Comparison of ENCODE assay signal across 10 cellular contexts in the genomic region with DNA sequence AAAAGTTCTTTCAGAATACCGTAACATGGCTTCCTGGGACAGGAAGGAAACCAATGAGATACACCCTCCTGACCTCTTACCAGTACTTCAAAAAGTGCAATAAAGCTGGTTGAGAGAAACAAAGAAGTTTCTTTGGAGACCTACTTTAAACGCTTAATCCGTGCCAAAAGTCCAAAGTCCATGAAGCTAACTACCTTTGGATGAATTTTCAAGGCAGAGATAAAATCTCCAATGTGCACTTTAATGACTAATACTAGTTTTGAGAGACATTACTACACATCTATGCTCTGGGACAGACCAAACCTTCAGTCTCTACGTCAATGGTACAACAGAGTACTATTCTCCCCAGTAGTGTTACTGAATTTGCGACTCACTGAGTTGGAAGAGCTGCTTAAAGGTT. TPM values are rescaled to one million over a fixed set of nuclear protein-coding genes. Genes with fewer than 3 reads are reported as not detected.
DNase-seq lines count a peak whose midpoint lies in the region; ATAC-seq, FAIRE-seq and TF ChIP-seq lines count a peak whose summit lies in the region.
"Had no signal": no experiment of that assay in that cellular context is flagged by ENCODE, and none has a peak within 500 bp of the region (broad histone marks: within the 10 kb centered on the region; RNA-seq: fewer than 3 reads in every experiment).

No MANE protein-coding gene starts in this region.

- TF ChIP-seq CTCF in endothelial cell of umbilical vein (IDR thresholded peaks at IDR 0.05; ENCODE audit: extremely low read depth in 1 of 2, insufficient read depth in 1 of 2, low read depth in 1 of 2, low read length in 2 of 2) (no peak), esophagus muscularis mucosa (IDR thresholded peaks at IDR 0.05) (no peak)

- H3K4me3 Mint-ChIP-seq in CD4-positive, alpha-beta memory T cell, result peak overlapping the region; percentile 54 to 78 (median 65)
- H3K4me3 Mint-ChIP-seq in naive thymus-derived CD4-positive, alpha-beta T cell, result peak overlapping the region; percentile 3 to 79 (median 69)
- H3K4me3 Mint-ChIP-seq: mesothelial cell of epicardium had no signal

- ATAC-seq in naive thymus-derived CD4-positive, alpha-beta T cell, result peak; percentile 62
- ATAC-seq in HG02623 (IDR thresholded peaks at IDR 0.05; ENCODE audit: unreplicated experiment), result no peak

- WGBS in esophagus muscularis mucosa, result 63% methylated on average over 5 of the region's 5 CpGs

- H3K4me3 ChIP-seq in CD4-positive, alpha-beta memory T cell (ENCODE audit: low read length in 2 of 2), result peak overlapping the region in 1 of 2 donors; percentile 28
- H3K4me3 ChIP-seq in SK-N-MC, result peak overlapping the region; percentile 66
- peak overlapping the region in 1 of 3 experiments; percentile 6 for H3K4me3 ChIP-seq in endothelial cell of umbilical vein (replicated peaks in 1 of 3; ENCODE audit: insufficient read depth in 1 of 3, low read depth in 1 of 3, low read length in 3 of 3)
- H3K4me3 ChIP-seq in naive thymus-derived CD4-positive, alpha-beta T cell (ENCODE audit: low read length), result peak overlapping the region; percentile 3
- no peak overlapping the region for H3K4me3 ChIP-seq in esophagus muscularis mucosa
- H3K4me3 ChIP-seq: tibial artery had no signal

- H3K9ac ChIP-seq in SK-N-MC (ENCODE audit: insufficient read length) (peak overlapping the region; percentile 1), endothelial cell of umbilical vein (replicated peaks; ENCODE audit: extremely low read depth, insufficient read depth, low read length) (no peak overlapping the region)

- peak; percentile 46 for FAIRE-seq in endothelial cell of umbilical vein (lab: Jason Lieb, UNC)

- dilution Hi-C loops in endothelial cell of umbilical vein (cut with MboI; ENCODE audit: extremely low pct_ligation_motif_present, low sequenced_read_pairs), result no loop called here

- H3K79me2 ChIP-seq in endothelial cell of umbilical vein (ENCODE audit: control insufficient read depth, insufficient read depth, low read length), result peaks cover 48% of the 10 kb centered on the region

- POLR2A ChIA-PET in CD4-positive, alpha-beta memory T cell (lab: Charles Lee; ENCODE audit: partially characterized antibody), result interaction anchor here (1.0 to 2.4 kb wide), 5 partner anchors 12 to 45 kb away, joined by 3 to 8 read pairs (median 5); partner anchors contain the start of gene UBE2H
- POLR2A ChIA-PET in endothelial cell of umbilical vein (lab: Charles Lee), result interaction anchor here (0.9 kb wide), 1 partner anchor 9 kb away, joined by 3 read pairs; no protein-coding TSS in a partner anchor
- POLR2A ChIA-PET in naive thymus-derived CD4-positive, alpha-beta T cell (lab: Charles Lee), result interaction anchor here (0.7 to 1.6 kb wide), 6 partner anchors 9 to 43 kb away, joined by 3 to 9 read pairs (median 4); no protein-coding TSS in a partner anchor

- no peaks in the 10 kb centered on the region for H3K27me3 Mint-ChIP-seq in CD4-positive, alpha-beta memory T cell
- H3K27me3 Mint-ChIP-seq in naive thymus-derived CD4-positive, alpha-beta T cell, result no peaks in the 10 kb centered on the region

- intact Hi-C loops in CD4-positive, alpha-beta memory T cell (cut with micrococcal nuclease), result loop anchor here (1.0 kb wide), 1 partner anchor 43 kb away; no protein-coding TSS in a partner anchor
- intact Hi-C loops in endothelial cell of umbilical vein (cut with micrococcal nuclease), result loop anchor here (1.0 kb wide), 1 partner anchor 9 kb away; no protein-coding TSS in a partner anchor
- intact Hi-C loops in naive thymus-derived CD4-positive, alpha-beta T cell (cut with micrococcal nuclease), result loop anchor here in 1 of 2 donors (1.0 kb wide), 2 partner anchors 9 to 43 kb away; no protein-coding TSS in a partner anchor
- intact Hi-C loops in esophagus muscularis mucosa (cut with DNase I), result no loop called here

- H3K27ac ChIP-seq in CD4-positive, alpha-beta memory T cell (ENCODE audit: low read depth, low read length), result peak overlapping the region; percentile 28
- H3K27ac ChIP-seq in SK-N-MC, result peak overlapping the region; percentile 88
- peak overlapping the region; percentile 38 for H3K27ac ChIP-seq in endothelial cell of umbilical vein (ENCODE audit: insufficient read depth, low read depth, low read length)
- H3K27ac ChIP-seq in naive thymus-derived CD4-positive, alpha-beta T cell (ENCODE audit: low read depth, low read length), result peak overlapping the region; percentile 60
- H3K27ac ChIP-seq in esophagus muscularis mucosa (replicated peaks in 1 of 4), result peak overlapping the region in 1 of 4 donors; percentile 17
- H3K27ac ChIP-seq: tibial artery had no signal

- H3K9me3 ChIP-seq in CD4-positive, alpha-beta memory T cell (ENCODE audit: control insufficient read depth in 1 of 2, low read length in 2 of 2), result no peaks in the 10 kb centered on the region
- H3K9me3 ChIP-seq in SK-N-MC (ENCODE audit: low read depth, low read length), result no peaks in the 10 kb centered on the region
- no peaks in the 10 kb centered on the region for H3K9me3 ChIP-seq in endothelial cell of umbilical vein (replicated peaks; ENCODE audit: control insufficient read depth, insufficient read depth, low read length)
- H3K9me3 ChIP-seq in naive thymus-derived CD4-positive, alpha-beta T cell (ENCODE audit: control insufficient read depth in 2 of 3, low read length in 3 of 3), result no peaks in the 10 kb centered on the region
- no peaks in the 10 kb centered on the region for H3K9me3 ChIP-seq in esophagus muscularis mucosa
- H3K9me3 ChIP-seq: tibial artery had no signal

- DNase-seq in CD4-positive, alpha-beta memory T cell, result peak; percentile 23 to 54 (median 43)
- DNase-seq in SK-N-MC (ENCODE audit: low read depth, low spot score), result peak; percentile 97
- DNase-seq in endothelial cell of umbilical vein (ENCODE audit: low read depth, low spot score), result peak; percentile 66
- peak in 6 of 9 donors; percentile 18 to 59 (median 42) for DNase-seq in naive thymus-derived CD4-positive, alpha-beta T cell
- no peak for DNase-seq in GOT3 (lab: John Stamatoyannopoulos, UW)
- no peak for DNase-seq in esophagus muscularis mucosa (ENCODE audit: extremely low spot score)
- no peak for DNase-seq in stimulated activated CD4-positive, alpha-beta T cell treated with anti-CD3 and anti-CD28 coated beads, Interleukin-2, amount 100 ng/mL, for 24 hours
- DNase-seq: tibial artery had no signal

- BruUV-seq in endothelial cell of umbilical vein (replicated peaks; lab: Mats Ljungman, UMichigan), result no TSS peak

- CTCF ChIA-PET in CD4-positive, alpha-beta memory T cell (lab: Charles Lee; ENCODE audit: partially characterized antibody), result no interaction called here
- CTCF ChIA-PET in endothelial cell of umbilical vein (lab: Charles Lee), result interaction anchor here (1.0 to 1.9 kb wide), 2 partner anchors 10 to 102 kb away, joined by 3 to 8 read pairs; no protein-coding TSS in a partner anchor
- CTCF ChIA-PET in naive thymus-derived CD4-positive, alpha-beta T cell (lab: Charles Lee), result no interaction called here

- peaks cover 77% of the 10 kb centered on the region for H3K4me1 ChIP-seq in CD4-positive, alpha-beta memory T cell (ENCODE audit: insufficient read depth, low read length)
- H3K4me1 ChIP-seq in endothelial cell of umbilical vein (ENCODE audit: control insufficient read depth, extremely low read depth, insufficient read depth, low read length) (peaks cover 18% of the 10 kb centered on the region), esophagus muscularis mucosa (peaks cover 43 to 85% (median 54%) of the 10 kb centered on the region in 4 donors)
- peaks cover 27 to 74% of the 10 kb centered on the region in 2 donors for H3K4me1 ChIP-seq in naive thymus-derived CD4-positive, alpha-beta T cell (ENCODE audit: control insufficient read depth in 2 of 2, insufficient read depth in 2 of 2, low read length in 2 of 2)

- no peak for TF ChIP-seq POLR2A in endothelial cell of umbilical vein (IDR thresholded peaks at IDR 0.05; ENCODE audit: low read depth, low read length)
- no peak for TF ChIP-seq POLR2A in esophagus muscularis mucosa (IDR thresholded peaks at IDR 0.05; ENCODE audit: low read depth)

- H3K4me1 Mint-ChIP-seq in CD4-positive, alpha-beta memory T cell, result peaks cover 67 to 98% (median 83%) of the 10 kb centered on the region in 4 donors
- H3K4me1 Mint-ChIP-seq in naive thymus-derived CD4-positive, alpha-beta T cell, result peaks cover 26 to 100% (median 93%) of the 10 kb centered on the region in 7 donors

- no peaks in the 10 kb centered on the region for H3K36me3 ChIP-seq in CD4-positive, alpha-beta memory T cell (ENCODE audit: insufficient read depth, low read length)
- 0 out of 2 replicates have a peak, but pooled peaks cover 7% of the 10 kb centered on the region for H3K36me3 ChIP-seq in SK-N-MC (ENCODE audit: insufficient read depth, low read length)
- H3K36me3 ChIP-seq in endothelial cell of umbilical vein (ENCODE audit: control insufficient read depth in 2 of 2, extremely low read depth in 1 of 2, insufficient read depth in 2 of 2, low read length in 2 of 2), result peaks cover 0 to 2% of the 10 kb centered on the region in 2 experiments
- peaks cover 0 to 3% (median 0%) of the 10 kb centered on the region in 3 experiments for H3K36me3 ChIP-seq in naive thymus-derived CD4-positive, alpha-beta T cell (ENCODE audit: control insufficient read depth in 2 of 3, insufficient read depth in 3 of 3, low read length in 3 of 3)
- peaks cover 0 to 19% (median 12%) of the 10 kb centered on the region in 4 donors for H3K36me3 ChIP-seq in esophagus muscularis mucosa

- no peak overlapping the region for H2AFZ ChIP-seq in endothelial cell of umbilical vein (ENCODE audit: low read depth, low read length)

- peaks cover 0 to 4% (median 0%) of the 10 kb centered on the region in 8 donors for H3K9me3 Mint-ChIP-seq in CD4-positive, alpha-beta memory T cell
- H3K9me3 Mint-ChIP-seq in naive thymus-derived CD4-positive, alpha-beta T cell, result peaks cover 0 to 19% (median 5%) of the 10 kb centered on the region in 11 donors

- H3K27me3 ChIP-seq in CD4-positive, alpha-beta memory T cell (ENCODE audit: insufficient read depth, low read length), result no peaks in the 10 kb centered on the region
- H3K27me3 ChIP-seq in endothelial cell of umbilical vein (ENCODE audit: control insufficient read depth in 2 of 2, insufficient read depth in 2 of 2, low read length in 2 of 2) (no peaks in the 10 kb centered on the region), esophagus muscularis mucosa (no peaks in the 10 kb centered on the region)
- H3K27me3 ChIP-seq in naive thymus-derived CD4-positive, alpha-beta T cell (ENCODE audit: control insufficient read depth in 2 of 2, insufficient read depth in 2 of 2, low read length in 2 of 2), result no peaks in the 10 kb centered on the region
- H3K27me3 ChIP-seq: tibial artery had no signal

- no peaks in the 10 kb centered on the region for H3K9me1 ChIP-seq in endothelial cell of umbilical vein (replicated peaks; ENCODE audit: control insufficient read depth, extremely low read depth, insufficient read depth, low read length)

- no peak for TF ChIP-seq EP300 in esophagus muscularis mucosa (IDR thresholded peaks at IDR 0.05)

- H3K27ac Mint-ChIP-seq in CD4-positive, alpha-beta memory T cell, result peak overlapping the region; percentile 77 to 94 (median 88)
- H3K27ac Mint-ChIP-seq in naive thymus-derived CD4-positive, alpha-beta T cell, result peak overlapping the region; percentile 14 to 96 (median 91)

- peaks cover 34 to 66% of the 10 kb centered on the region in 2 donors for H3K36me3 Mint-ChIP-seq in CD4-positive, alpha-beta memory T cell
- H3K36me3 Mint-ChIP-seq in naive thymus-derived CD4-positive, alpha-beta T cell, result peaks cover 20 to 53% (median 50%) of the 10 kb centered on the region in 5 donors

- peaks cover 7% of the 10 kb centered on the region for H4K20me1 ChIP-seq in endothelial cell of umbilical vein (replicated peaks; ENCODE audit: control insufficient read depth, extremely low read depth, insufficient read depth, low read length)

- H3K4me2 ChIP-seq in endothelial cell of umbilical vein (ENCODE audit: insufficient read depth, low read length), result peak overlapping the region; percentile 69

RNA-seq across cellular contexts. Expression of gene UBE2H, which starts 46.1 kb away (rescaled TPM):
- 10 to 100 TPM; 42.6 to 43.8 TPM for total RNA-seq in CD4-positive, alpha-beta memory T cell
- 10 to 100 TPM; 45.8 to 56.6 TPM for polyA plus RNA-seq in CD4-positive, alpha-beta memory T cell
- total RNA-seq in endothelial cell of umbilical vein (82.2 and 90.1 TPM in 2 replicates), esophagus muscularis mucosa (100 to 1,000 TPM in 1 of 4 donors, 10 to 100 TPM in 3; 68.3 to 123 (median 91.4) TPM)
- polyA plus RNA-seq in endothelial cell of umbilical vein, result 46.4 and 51.7 TPM in 2 replicates
- polyA plus RNA-seq in endothelial cell of umbilical vein (2011; cell fraction: cytosol; rRNA removed), result 57.4 and 57.8 TPM in 2 replicates
- polyA plus RNA-seq in endothelial cell of umbilical vein (2011; cell fraction: nucleus; rRNA removed), result 92.5 and 97.4 TPM in 2 replicates
- polyA plus RNA-seq in endothelial cell of umbilical vein (2012), result 78.0 and 84.8 TPM in 2 replicates
- polyA minus RNA-seq in endothelial cell of umbilical vein, result 92.7 and 127 TPM in 2 replicates
- polyA minus RNA-seq in endothelial cell of umbilical vein (2011; cell fraction: cytosol; rRNA and poly(A)+ RNA removed), result 17.7 TPM
- 99.2 and 129 TPM in 2 replicates for polyA minus RNA-seq in endothelial cell of umbilical vein (2011; cell fraction: nucleus; rRNA and poly(A)+ RNA removed)
- total RNA-seq in naive thymus-derived CD4-positive, alpha-beta T cell, result 10 to 100 TPM; 32.0 to 69.2 (median 49.1) TPM
- polyA plus RNA-seq in naive thymus-derived CD4-positive, alpha-beta T cell, result 10 to 100 TPM; 40.3 to 53.9 TPM

Comparison
In these comparisons a context has a peak if more than half of its experiments do, and no peak if none do; other contexts are left out.
1. DNase-seq: peak in CD4-positive, alpha-beta memory T cell (5 of 5), SK-N-MC (single experiment), endothelial cell of umbilical vein (single experiment) and naive thymus-derived CD4-positive, alpha-beta T cell (6 of 9); none in GOT3 (single experiment), esophagus muscularis mucosa (single experiment) and stimulated activated CD4-positive, alpha-beta T cell treated with anti-CD3 and anti-CD28 coated beads, Interleukin-2, amount 100 ng/mL, for 24 hours (0 of 2).
2. H3K4me3 ChIP-seq: peak in SK-N-MC (single experiment) and naive thymus-derived CD4-positive, alpha-beta T cell (single experiment); none in esophagus muscularis mucosa (0 of 4).